9 cellular contexts compared by ENCODE assay signal in genomic region chrX:20029728-20030127, GRCh38. TPM values are rescaled to one million over a fixed set of nuclear protein-coding genes. Genes with fewer than 3 reads are reported as not detected.
DNase-seq lines count a peak whose midpoint lies in the region; ATAC-seq and TF ChIP-seq lines count a peak whose summit lies in the region.
"Had no signal": no experiment of that assay in that cellular context is flagged by ENCODE, and none has a peak within 500 bp of the region (broad histone marks: within the 10 kb centered on the region; RNA-seq: fewer than 3 reads in every experiment).

No MANE protein-coding gene starts in this region.

- peak; percentile 79 for ATAC-seq in GM19463 (IDR thresholded peaks at IDR 0.05; ENCODE audit: unreplicated experiment)
- ATAC-seq in HG03342 (IDR thresholded peaks at IDR 0.05; ENCODE audit: unreplicated experiment) = no peak
- ATAC-seq in heart right ventricle = no peak

- H3K9me3 ChIP-seq in PC-9 (ENCODE audit: insufficient read depth, low read depth) (no peaks in the 10 kb centered on the region), heart right ventricle (no peaks in the 10 kb centered on the region)

- 39 to 69% methylated on average over 2 of the region's 2 CpGs for WGBS in heart right ventricle, 2 donors

- no TSS peak for BruUV-seq in PC-9 (replicated peaks; lab: Mats Ljungman, UMichigan)

- DNase-seq in COLO668 (lab: John Stamatoyannopoulos, UW; ENCODE audit: unreplicated experiment) (peak; percentile 47), PC-9 (peak; percentile 53 to 69), kidney tubule cell (ENCODE audit: low spot score) (peak; percentile 75), NCI-H1436 treated with DMSO at 0.1 percent for 48 hours (lab: John Stamatoyannopoulos, UW) (no peak), heart right ventricle (no peak), cerebellar nuclear complex (lab: John Stamatoyannopoulos, UW) (no peak)
- DNase-seq: effector CD4-positive, alpha-beta T cell had no signal

- H3K79me2 ChIP-seq in PC-9 (ENCODE audit: low read depth) = no peaks in the 10 kb centered on the region

- H3F3A ChIP-seq in PC-9 (ENCODE audit: insufficient read depth, low read depth) = no peaks in the 10 kb centered on the region

- intact Hi-C loops in PC-9 (cut with micrococcal nuclease; ENCODE audit: unreplicated experiment) = no loop called here
- intact Hi-C loops in heart right ventricle (cut with DNase I) = no loop called here

- no peaks in the 10 kb centered on the region for H3K27me3 ChIP-seq in PC-9 (ENCODE audit: insufficient read depth, low read depth)
- peaks cover 0 to 24% (median 0%) of the 10 kb centered on the region in 7 donors for H3K27me3 ChIP-seq in heart right ventricle

- H3K9me2 ChIP-seq in PC-9 (ENCODE audit: insufficient read depth) = no peaks in the 10 kb centered on the region

- no peak overlapping the region for H2AFZ ChIP-seq in PC-9

- no peak overlapping the region for H3K27ac ChIP-seq in PC-9
- H3K27ac ChIP-seq in heart right ventricle = no peak overlapping the region

- H4K20me1 ChIP-seq in PC-9 (ENCODE audit: insufficient read depth) = no peaks in the 10 kb centered on the region

- H3K4me1 ChIP-seq in PC-9 (replicated peaks; ENCODE audit: insufficient read depth) (peaks cover 16% of the 10 kb centered on the region), heart right ventricle (no peaks in the 10 kb centered on the region)

- H3K4me3 ChIP-seq in PC-9 (no peak overlapping the region), heart right ventricle (no peak overlapping the region)

- no peak for TF ChIP-seq CTCF in PC-9 (conservative IDR thresholded peaks at IDR 0.05)
- TF ChIP-seq CTCF in heart right ventricle (IDR thresholded peaks at IDR 0.05) = no peak

- POLR2A ChIA-PET in PC-9 (lab: Charles Lee; ENCODE audit: unreplicated experiment) = no interaction called here

- CTCF ChIA-PET in PC-9 (lab: Charles Lee) = no interaction called here

- no peaks in the 10 kb centered on the region for H3K36me3 ChIP-seq in PC-9 (ENCODE audit: low read depth)
- H3K36me3 ChIP-seq in heart right ventricle = no peaks in the 10 kb centered on the region

- H3K4me2 ChIP-seq in PC-9 = peak overlapping the region; percentile 5; the same call in 1 of the 2 replicates

RNA-seq across cellular contexts. Expression of gene BCLAF3, which starts 38.9 kb away (rescaled TPM):
- 6.7 and 7.9 TPM in 2 replicates for total RNA-seq in PC-9 (2021)
- 10 to 100 TPM in 2 of 10 donors, 1 to 10 TPM in 8; 5.5 to 10.2 (median 8.7) TPM for total RNA-seq in heart right ventricle
- polyA plus RNA-seq in heart right ventricle = 1 to 10 TPM; 1.2 to 8.7 TPM

Comparison
In these comparisons a context has a peak if more than half of its experiments do, and no peak if none do; other contexts are left out.
1. DNase-seq: peak in COLO668 (single experiment), PC-9 (2 of 2) and kidney tubule cell (single experiment); none in NCI-H1436 treated with DMSO at 0.1 percent for 48 hours (single experiment), heart right ventricle (0 of 2) and cerebellar nuclear complex (0 of 2).